20 cellular contexts compared by ENCODE assay signal in the genomic region with DNA sequence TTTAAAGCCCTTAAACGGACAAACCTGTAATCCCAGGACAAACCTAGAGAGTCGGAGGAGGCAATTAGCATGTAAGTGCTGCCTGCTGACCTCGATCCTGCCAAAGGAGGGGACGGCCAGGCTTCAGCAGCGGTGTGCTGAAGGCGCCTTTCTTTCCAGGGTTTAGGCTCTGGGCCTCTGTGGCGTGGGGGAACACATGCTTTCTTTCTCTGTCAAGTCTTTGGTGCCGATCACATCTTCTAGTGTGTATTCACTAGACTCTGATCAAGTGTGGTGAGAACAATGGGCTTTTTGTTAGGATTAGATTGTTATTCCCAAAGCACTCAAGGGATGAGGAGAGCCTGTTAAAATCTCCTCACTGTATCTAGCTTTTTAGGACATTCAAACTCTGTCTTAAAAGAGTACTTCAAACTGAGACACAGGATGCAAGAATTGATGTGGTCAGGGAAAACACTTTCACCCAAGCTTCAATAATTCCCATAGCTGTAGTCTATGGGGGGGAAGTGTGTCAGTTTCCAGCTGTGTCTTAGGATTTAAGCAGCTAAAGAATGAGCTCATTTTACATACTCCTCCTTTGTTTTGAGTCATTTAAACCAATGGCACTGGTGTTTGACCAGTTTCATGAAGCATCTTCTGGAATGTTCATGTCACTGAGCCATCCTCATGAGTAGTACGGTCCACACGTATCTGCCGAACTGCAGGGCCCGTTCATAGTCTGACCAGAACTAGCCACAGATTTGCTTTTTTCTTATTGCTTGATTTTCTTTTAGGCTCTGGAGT. TPM values are rescaled to one million over a fixed set of nuclear protein-coding genes. Genes with fewer than 3 reads are reported as not detected.
DNase-seq lines count a peak whose midpoint lies in the region; ATAC-seq and TF ChIP-seq lines count a peak whose summit lies in the region.
"Had no signal": no experiment of that assay in that cellular context is flagged by ENCODE, and none has a peak within 500 bp of the region (broad histone marks: within the 10 kb centered on the region; RNA-seq: fewer than 3 reads in every experiment).

No MANE protein-coding gene starts in this region.

- intact Hi-C loops in heart left ventricle (cut with DNase I) = no loop called here

- no peak overlapping the region for H3K4me3 Mint-ChIP-seq in naive thymus-derived CD8-positive, alpha-beta T cell
- H3K4me3 Mint-ChIP-seq: activated B cell treated with CpG ODN at 0.5 μM for 24 hours; activated naive CD8-positive, alpha-beta T cell; stimulated activated naive CD8-positive, alpha-beta T cell treated with anti-CD3 and anti-CD28 coated beads, Interleukin-15, Interleukin-2, amounts not matched to agents 100 ng/mL and 50 ng/mL, for 24 hours had no signal

- H3F3A ChIP-seq in GM23248 (ENCODE audit: insufficient read depth) = peaks cover 8% of the 10 kb centered on the region; the same call in 1 of the 2 replicates

- no peaks in the 10 kb centered on the region for H3K9me3 ChIP-seq in GM23248 (ENCODE audit: low read depth)
- peaks cover 0 to 6% (median 0%) of the 10 kb centered on the region in 12 donors for H3K9me3 ChIP-seq in heart left ventricle
- H3K9me3 ChIP-seq: BE2C had no signal

- ATAC-seq in heart left ventricle (peak in 3 of 4 donors; percentile 33 to 53 (median 45)), HG03460 (IDR thresholded peaks at IDR 0.05; ENCODE audit: unreplicated experiment) (no peak)
- no peak for ATAC-seq in naive thymus-derived CD8-positive, alpha-beta T cell

- TF ChIP-seq POLR2A in heart left ventricle (IDR thresholded peaks at IDR 0.05) = no peak

- WGBS in GM23248 (ENCODE audit: low coverage in 1 of 2, low lambda C conversion rate in 2 of 2, missing lambda C conversion rate in 2 of 2), 2 experiments = 82 to 88% methylated on average over 12 of the region's 12 CpGs
- WGBS in heart left ventricle, 4 donors = 74 to 89% (median 80%) methylated on average over 12 of the region's 12 CpGs

- H3K4me3 ChIP-seq in GM23248 (no peak overlapping the region), heart left ventricle (no peak overlapping the region)
- H3K4me3 ChIP-seq: skin epidermis had no signal

- no peaks in the 10 kb centered on the region for H4K20me1 ChIP-seq in GM23248 (ENCODE audit: insufficient read depth)

- H2AFZ ChIP-seq in GM23248 = no peak overlapping the region

- no peaks in the 10 kb centered on the region for H3K27me3 ChIP-seq in GM23248 (replicated peaks; ENCODE audit: insufficient read depth)
- H3K27me3 ChIP-seq in heart left ventricle = no peaks in the 10 kb centered on the region
- H3K27me3 ChIP-seq: BE2C had no signal

- no peaks in the 10 kb centered on the region for H3K27me3 Mint-ChIP-seq in naive thymus-derived CD8-positive, alpha-beta T cell
- H3K27me3 Mint-ChIP-seq: activated B cell treated with CpG ODN at 0.5 μM for 24 hours; activated naive CD8-positive, alpha-beta T cell; stimulated activated naive CD8-positive, alpha-beta T cell treated with anti-CD3 and anti-CD28 coated beads, Interleukin-15, Interleukin-2, amounts not matched to agents 100 ng/mL and 50 ng/mL, for 24 hours had no signal

- DNase-seq in GM23248 = peak; percentile 37
- no peak for DNase-seq in heart left ventricle
- peak; percentile 58 for DNase-seq in retina
- DNase-seq in naive thymus-derived CD8-positive, alpha-beta T cell = no peak
- DNase-seq in T1000 (lab: John Stamatoyannopoulos, UW) = no peak
- DNase-seq in activated CD4-positive, alpha-beta T cell treated with anti-CD3 and anti-CD28 coated beads, Interleukin-2, amount 50 U/mL, for 4 hours = no peak
- DNase-seq: activated B cell treated with CpG ODN at 0.5 μM for 24 hours; activated CD8-positive, alpha-beta memory T cell treated with anti-CD3 and anti-CD28 coated beads, Interleukin-2, amount 50 U/mL, for 48 hours; BE2C; cerebellar nuclear complex; DND-41; H7; KBM-7; SW 1271 had no signal

- peaks cover 11 to 89% (median 39%) of the 10 kb centered on the region in 3 donors for H3K36me3 Mint-ChIP-seq in naive thymus-derived CD8-positive, alpha-beta T cell

- H3K36me3 ChIP-seq in GM23248 (ENCODE audit: low read depth) (peaks cover 27% of the 10 kb centered on the region), heart left ventricle (peaks cover 0 to 97% (median 91%) of the 10 kb centered on the region in 9 donors)

- H3K4me1 ChIP-seq in GM23248 (ENCODE audit: insufficient read depth) (no peaks in the 10 kb centered on the region), heart left ventricle (peaks cover 0 to 10% (median 1%) of the 10 kb centered on the region in 12 donors)
- H3K4me1 ChIP-seq: BE2C had no signal

- no peak overlapping the region for H3K27ac Mint-ChIP-seq in naive thymus-derived CD8-positive, alpha-beta T cell
- H3K27ac Mint-ChIP-seq: activated B cell treated with CpG ODN at 0.5 μM for 24 hours; activated naive CD8-positive, alpha-beta T cell; stimulated activated naive CD8-positive, alpha-beta T cell treated with anti-CD3 and anti-CD28 coated beads, Interleukin-15, Interleukin-2, amounts not matched to agents 100 ng/mL and 50 ng/mL, for 24 hours had no signal

- no peaks in the 10 kb centered on the region for H3K9me3 Mint-ChIP-seq in naive thymus-derived CD8-positive, alpha-beta T cell
- H3K9me3 Mint-ChIP-seq: activated B cell treated with CpG ODN at 0.5 μM for 24 hours; stimulated activated naive CD8-positive, alpha-beta T cell treated with anti-CD3 and anti-CD28 coated beads, Interleukin-15, Interleukin-2, amounts not matched to agents 100 ng/mL and 50 ng/mL, for 24 hours had no signal

- no peaks in the 10 kb centered on the region for H3K79me2 ChIP-seq in GM23248 (ENCODE audit: insufficient read depth)

- no peak overlapping the region for H3K4me2 ChIP-seq in GM23248 (ENCODE audit: unreplicated experiment)

- in situ Hi-C loops in GM23248 (cut with MboI) = no loop called here

- H3K9me2 ChIP-seq in GM23248 (ENCODE audit: insufficient read depth) = no peaks in the 10 kb centered on the region

- H3K27ac ChIP-seq in GM23248 = no peak overlapping the region
- peak overlapping the region; percentile 64 for H3K27ac ChIP-seq in angular gyrus (ENCODE audit: low read depth, low read length)
- H3K27ac ChIP-seq in heart left ventricle = peak overlapping the region in 7 of 12 donors; percentile 2 to 52 (median 21)
- H3K27ac ChIP-seq: epithelial cell of prostate, skin epidermis had no signal

- POLR2A ChIA-PET in naive thymus-derived CD8-positive, alpha-beta T cell (lab: Charles Lee) = interaction anchor here (0.7 to 0.9 kb wide), 2 partner anchors 9 to 145 kb away, joined by 3 to 4 read pairs; a partner anchor contains a TSS

- peaks cover 0 to 5% (median 0%) of the 10 kb centered on the region in 4 donors for H3K4me1 Mint-ChIP-seq in naive thymus-derived CD8-positive, alpha-beta T cell
- H3K4me1 Mint-ChIP-seq: activated B cell treated with CpG ODN at 0.5 μM for 24 hours had no signal

- no peak overlapping the region for H3K9ac ChIP-seq in GM23248

- TF ChIP-seq CTCF in heart left ventricle (IDR thresholded peaks at IDR 0.05) = no peak

RNA-seq across cellular contexts. Expression of a gene that starts 51.2 kb away (rescaled TPM):
- 16.4 and 17.3 TPM in 2 replicates for total RNA-seq in GM23248 (2014; rRNA removed; shearing (Covaris generic))
- polyA plus RNA-seq in GM23248 (2016; fragmentation: Nextera tagmentation; extraction: Ambion mirVana) (37.1 and 45.9 TPM in 2 replicates), heart left ventricle (10 to 100 TPM; 10.4 to 35.0 TPM)
- total RNA-seq in heart left ventricle = 10 to 100 TPM; 20.1 to 87.4 (median 64.6) TPM
- 100 to 1,000 TPM; 104 to 105 TPM for total RNA-seq in naive thymus-derived CD8-positive, alpha-beta T cell
- polyA plus RNA-seq in naive thymus-derived CD8-positive, alpha-beta T cell = 10 to 100 TPM; 79.4 to 89.7 (median 84.5) TPM

RNA-seq across cellular contexts. Expression of a gene that starts 51.3 kb away (rescaled TPM):
- 3.6 and 14.5 TPM in 2 replicates for total RNA-seq in GM23248 (2014; rRNA removed; shearing (Covaris generic))
- polyA plus RNA-seq in GM23248 (2016; fragmentation: Nextera tagmentation; extraction: Ambion mirVana) (5.3 and 7.5 TPM in 2 replicates), heart left ventricle (1 to 10 TPM; 5.6 to 6.5 TPM)
- total RNA-seq in heart left ventricle = 10 to 100 TPM in 3 of 9 donors, 1 to 10 TPM in 6; 5.2 to 15.9 (median 8.3) TPM
- 10 to 100 TPM; 35.7 to 41.4 TPM for total RNA-seq in naive thymus-derived CD8-positive, alpha-beta T cell
- polyA plus RNA-seq in naive thymus-derived CD8-positive, alpha-beta T cell = 10 to 100 TPM; 10.8 to 16.9 (median 12.7) TPM

Comparison
In these comparisons a context has a peak if more than half of its experiments do, and no peak if none do; other contexts are left out.
1. DNase-seq: peak in GM23248 (single experiment) and retina (single experiment); none in heart left ventricle (0 of 5), naive thymus-derived CD8-positive, alpha-beta T cell (0 of 10), T1000 (single experiment) and activated CD4-positive, alpha-beta T cell treated with anti-CD3 and anti-CD28 coated beads, Interleukin-2, amount 50 U/mL, for 4 hours (0 of 2).
2. ATAC-seq: peak in heart left ventricle (3 of 4); none in naive thymus-derived CD8-positive, alpha-beta T cell (0 of 2) and HG03460 (single experiment).